ENCODE assay signal across 9 cellular contexts in genomic region chr10:118568327-118568848, GRCh38. TPM values are rescaled to one million over a fixed set of nuclear protein-coding genes. Genes with fewer than 3 reads are reported as not detected.
DNase-seq lines count a peak whose midpoint lies in the region; ATAC-seq, FAIRE-seq and TF ChIP-seq lines count a peak whose summit lies in the region.
"Had no signal": no experiment of that assay in that cellular context is flagged by ENCODE, and none has a peak within 500 bp of the region (broad histone marks: within the 10 kb centered on the region; RNA-seq: fewer than 3 reads in every experiment).

No MANE protein-coding gene starts in this region.

- no peaks in the 10 kb centered on the region for H3K27me3 Mint-ChIP-seq in activated T-helper 17 cell treated with anti-CD3 and anti-CD28 coated beads, Interleukin-2, amount 50 U/mL, for 72 hours
- peaks cover 29% of the 10 kb centered on the region for H3K27me3 Mint-ChIP-seq in stimulated activated memory B cell treated with anti-CD40 and anti-IgM and Interleukin-4, amounts not matched to agents 10 μg/mL and 1 μg/mL and 100 μg/mL, for 72 hours

- POLR2A ChIA-PET in HEK293 (lab: Yijun Ruan, JAX) = interaction anchor here (1.7 kb wide), 1 partner anchor 186 kb away, joined by 3 read pairs; the partner anchor contains the start of gene CACUL1

- H3K4me1 Mint-ChIP-seq in activated T-helper 17 cell treated with anti-CD3 and anti-CD28 coated beads, Interleukin-2, amount 50 U/mL, for 72 hours = no peaks in the 10 kb centered on the region
- no peaks in the 10 kb centered on the region for H3K4me1 Mint-ChIP-seq in stimulated activated memory B cell treated with anti-CD40 and anti-IgM and Interleukin-4, amounts not matched to agents 10 μg/mL and 1 μg/mL and 100 μg/mL, for 72 hours

- H3K27me3 ChIP-seq in parathyroid adenoma (ENCODE audit: control insufficient read depth, insufficient read depth, low read length) = no peaks in the 10 kb centered on the region

- H2AFZ ChIP-seq in parathyroid adenoma = peak overlapping the region; percentile 61

- peak; percentile 28 for FAIRE-seq in frontal cortex (lab: Jason Lieb, UNC)

- no peak overlapping the region for H3K4me3 Mint-ChIP-seq in activated T-helper 17 cell treated with anti-CD3 and anti-CD28 coated beads, Interleukin-2, amount 50 U/mL, for 72 hours
- no peak overlapping the region for H3K4me3 Mint-ChIP-seq in stimulated activated memory B cell treated with anti-CD40 and anti-IgM and Interleukin-4, amounts not matched to agents 10 μg/mL and 1 μg/mL and 100 μg/mL, for 72 hours

- H3K36me3 Mint-ChIP-seq in activated T-helper 17 cell treated with anti-CD3 and anti-CD28 coated beads, Interleukin-2, amount 50 U/mL, for 72 hours (ENCODE audit: low read depth) = no peaks in the 10 kb centered on the region
- no peaks in the 10 kb centered on the region for H3K36me3 Mint-ChIP-seq in stimulated activated memory B cell treated with anti-CD40 and anti-IgM and Interleukin-4, amounts not matched to agents 10 μg/mL and 1 μg/mL and 100 μg/mL, for 72 hours

- H3K4me3 ChIP-seq in HEK293 (ENCODE audit: low read depth, low read length) (no peak overlapping the region), parathyroid adenoma (ENCODE audit: low read depth, low read length) (no peak overlapping the region)

- H3K27ac Mint-ChIP-seq in activated T-helper 17 cell treated with anti-CD3 and anti-CD28 coated beads, Interleukin-2, amount 50 U/mL, for 72 hours = no peak overlapping the region
- H3K27ac Mint-ChIP-seq in stimulated activated memory B cell treated with anti-CD40 and anti-IgM and Interleukin-4, amounts not matched to agents 10 μg/mL and 1 μg/mL and 100 μg/mL, for 72 hours = no peak overlapping the region

- peak; percentile 44 for ATAC-seq in activated T-helper 17 cell treated with anti-CD3 and anti-CD28 coated beads, Interleukin-2, amount 50 U/mL, for 72 hours (replicated peaks)
- no peak for ATAC-seq in stimulated activated memory B cell treated with anti-CD40 and anti-IgM and Interleukin-4, amounts not matched to agents 10 μg/mL and 1 μg/mL and 100 μg/mL, for 72 hours
- no peak for ATAC-seq in GM18909 (IDR thresholded peaks at IDR 0.05; ENCODE audit: poor library complexity, unreplicated experiment)

- no peak overlapping the region for H3K9ac ChIP-seq in parathyroid adenoma

- H3K9me3 Mint-ChIP-seq in activated T-helper 17 cell treated with anti-CD3 and anti-CD28 coated beads, Interleukin-2, amount 50 U/mL, for 72 hours = no peaks in the 10 kb centered on the region
- no peaks in the 10 kb centered on the region for H3K9me3 Mint-ChIP-seq in stimulated activated memory B cell treated with anti-CD40 and anti-IgM and Interleukin-4, amounts not matched to agents 10 μg/mL and 1 μg/mL and 100 μg/mL, for 72 hours

- DNase-seq in D341Med (ENCODE audit: low spot score) = peak; percentile 51
- DNase-seq in OCI-M1 (lab: John Stamatoyannopoulos, UW) = peak; percentile 90
- peak; percentile 31 to 64 for DNase-seq in frontal cortex (ENCODE audit: low spot score in 2 of 2)

- H3K27ac ChIP-seq in HEK293 (ENCODE audit: extremely low read depth, low read depth, low read length) = no peak overlapping the region
- no peak overlapping the region for H3K27ac ChIP-seq in parathyroid adenoma

- peak overlapping the region; percentile 37 for H3K4me2 ChIP-seq in parathyroid adenoma (ENCODE audit: low read length)

- CTCF ChIA-PET in HEK293 (lab: Yijun Ruan, JAX) = interaction anchor here (0.6 to 5.2 kb wide), 24 partner anchors 11 to 1098 kb away, joined by 3 to 74 read pairs (median 5); no protein-coding TSS in a partner anchor

- no peaks in the 10 kb centered on the region for H3K79me2 ChIP-seq in parathyroid adenoma

- H3K36me3 ChIP-seq in HEK293 (ENCODE audit: control insufficient read depth in 2 of 2, insufficient read depth in 1 of 2, low read length in 2 of 2) (no peaks in the 10 kb centered on the region), parathyroid adenoma (ENCODE audit: control insufficient read depth, insufficient read depth, low read length) (no peaks in the 10 kb centered on the region)

- no peaks in the 10 kb centered on the region for H3K9me3 ChIP-seq in HEK293 (ENCODE audit: control insufficient read depth, insufficient read depth, low read depth, low read length)
- H3K9me3 ChIP-seq in parathyroid adenoma (ENCODE audit: control insufficient read depth, low read length) = no peaks in the 10 kb centered on the region

- peak; percentile 76 for TF ChIP-seq CTCF in HEK293 (tag by site-specific recombination; IDR thresholded peaks at IDR 0.05)
- TF ChIP-seq CTCF in parathyroid adenoma (IDR thresholded peaks at IDR 0.05) = peak; percentile 89

- peaks cover 2% of the 10 kb centered on the region; the same call in 1 of the 2 replicates for H3K4me1 ChIP-seq in HEK293 (ENCODE audit: control insufficient read depth, insufficient read depth, low read length)
- no peaks in the 10 kb centered on the region for H3K4me1 ChIP-seq in parathyroid adenoma

TF ChIP-seq in HEK293, 187 proteins besides CTCF, POLR2A, EP300 and RAD21 (continues in another document):
- peak; percentile 74 for TF ChIP-seq PRDM1 (tag by site-specific recombination; IDR thresholded peaks at IDR 0.05)
- no peak for TF ChIP-seq ZNF473 (tag by site-specific recombination; IDR thresholded peaks at IDR 0.05)
- TF ChIP-seq ZNF660 (tag by site-specific recombination; IDR thresholded peaks at IDR 0.05) = 0 out of 2 replicates have a peak, but pooled peaks have one; percentile 28
- TF ChIP-seq ZBTB17 (tag by site-specific recombination; IDR thresholded peaks at IDR 0.05) = peak; percentile 22; the same call in 1 of the 2 replicates
- TF ChIP-seq ZNF2 (tag by site-specific recombination; IDR thresholded peaks at IDR 0.05) = 0 out of 2 replicates have a peak, but pooled peaks have one; percentile 25
- TF ChIP-seq ZNF654 (tag by site-specific recombination; IDR thresholded peaks at IDR 0.05; ENCODE audit: low read depth) = peak; percentile 97
- 0 out of 2 replicates have a peak, but pooled peaks have one; percentile 20 for TF ChIP-seq ZNF518A (tag by site-specific recombination; conservative IDR thresholded peaks at IDR 0.05; ENCODE audit: low read depth)
- no peak for TF ChIP-seq ZNF704 (tag by site-specific recombination; IDR thresholded peaks at IDR 0.05)
- TF ChIP-seq ZBTB44 (tag by site-specific recombination; IDR thresholded peaks at IDR 0.05) = no peak
- peak; percentile 40; the same call in 1 of the 2 replicates for TF ChIP-seq ZNF335 (tag by site-specific recombination; conservative IDR thresholded peaks at IDR 0.05)
- no peak for TF ChIP-seq ZNF610 (tag by site-specific recombination; IDR thresholded peaks at IDR 0.05; ENCODE audit: borderline replicate concordance)
- 0 out of 2 replicates have a peak, but pooled peaks have one; percentile 12 for TF ChIP-seq SP7 (tag by site-specific recombination; IDR thresholded peaks at IDR 0.05)

RNA-seq across cellular contexts. Expression of gene PRLHR, which starts 27.1 kb away (rescaled TPM):
- total RNA-seq in activated T-helper 17 cell treated with anti-CD3 and anti-CD28 coated beads, Interleukin-2, amount 50 U/mL, for 72 hours = not detected
- total RNA-seq in frontal cortex = 2.4 TPM
- total RNA-seq: activated CD8-positive, alpha-beta memory T cell treated with anti-CD3 and anti-CD28 coated beads for 36 hours had no signal
